In the genomic region with DNA sequence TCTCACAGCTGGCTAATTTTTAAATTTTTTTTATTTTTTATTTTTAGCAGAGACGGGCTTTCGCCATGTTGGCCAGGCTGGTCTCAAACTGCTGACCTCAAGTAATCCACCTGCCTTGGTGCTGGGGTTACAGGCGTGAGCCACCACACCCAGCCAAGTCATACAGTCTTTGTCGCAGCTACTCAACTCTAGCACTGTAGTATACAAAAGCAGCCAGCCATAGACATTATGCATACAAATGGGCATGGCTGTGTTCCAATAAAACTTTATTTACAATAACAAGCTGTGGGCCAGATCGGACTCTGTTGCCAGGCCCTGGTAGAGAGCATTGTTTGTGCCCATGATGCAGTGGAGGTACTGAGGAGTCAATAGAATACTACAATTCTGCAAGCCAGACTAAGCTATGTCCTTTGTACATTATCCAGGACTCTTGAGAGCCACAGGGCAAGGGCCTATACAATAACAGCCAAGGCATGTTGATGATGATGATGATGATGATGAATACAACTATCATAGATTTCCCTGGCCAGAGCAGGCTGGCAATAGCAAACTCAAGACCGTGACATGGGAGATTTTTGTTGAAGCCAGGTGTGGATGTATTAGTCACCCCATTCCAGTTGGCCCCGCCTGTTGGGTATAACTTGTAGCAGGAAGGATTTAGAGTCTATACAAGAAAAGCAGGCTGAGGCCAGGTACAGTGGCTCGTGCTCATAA, we compare ENCODE assay signal across 20 cellular contexts.
"Had no signal": no experiment of that assay in that cellular context is flagged by ENCODE, and none has a peak within 500 bp of the region (broad histone marks: within the 10 kb centered on the region; RNA-seq: fewer than 3 reads in every experiment).

No MANE protein-coding gene starts in this region.

- H3K36me3 ChIP-seq: thyroid gland, uterus had no signal

- H3K27ac ChIP-seq: spleen, thyroid gland, uterus, VCaP had no signal

- ATAC-seq: activated CD4-positive, CD25-positive, alpha-beta regulatory T cell treated with anti-CD3 and anti-CD28 coated beads, Interleukin-2, amount 50 U/mL, for 24 hours; activated CD8-positive, alpha-beta memory T cell treated with anti-CD3 and anti-CD28 coated beads, Interleukin-2, amount 10 ng/mL, durations not matched to agents 7 days and 5 days; activated CD8-positive, alpha-beta T cell treated with anti-CD3 and anti-CD28 coated beads for 36 hours; left ventricle myocardium superior; natural killer cell had no signal

- H3K4me1 ChIP-seq: spleen, thyroid gland, uterus had no signal

- H3K9me3 ChIP-seq: thyroid gland, uterus had no signal

- H3K27me3 ChIP-seq: thyroid gland, uterus had no signal

- DNase-seq: activated CD4-positive, alpha-beta T cell treated with anti-CD3 and anti-CD28 coated beads, Interleukin-2, amount 10 ng/mL, durations not matched to agents 7 days and 5 days; activated CD8-positive, alpha-beta memory T cell treated with anti-CD3 and anti-CD28 coated beads, Interleukin-2, amount 10 ng/mL, durations not matched to agents 7 days and 5 days; activated CD8-positive, alpha-beta T cell treated with anti-CD3 and anti-CD28 coated beads for 36 hours; activated effector memory CD4-positive, alpha-beta T cell treated with anti-CD3 and anti-CD28 coated beads, Interleukin-2, amount 50 U/mL, for 16 hours; activated naive CD4-positive, alpha-beta T cell treated with anti-CD3 and anti-CD28 coated beads, Interleukin-2, amount 10 ng/mL, durations not matched to agents 7 days and 5 days; activated T-cell treated with anti-CD3 and anti-CD28 coated beads for 4 hours; amygdala; dermis blood vessel endothelial cell; effector memory CD4-positive, alpha-beta T cell; left ventricle myocardium superior; midbrain; natural killer cell; spleen; stimulated activated CD4-positive, alpha-beta T cell treated with anti-CD3 and anti-CD28 coated beads, Interleukin-4, amount 100 ng/mL, for 24 hours; stimulated activated naive CD4-positive, alpha-beta T cell treated with Interleukin-2 at 50 U/mL for 16 hours; uterus had no signal

- H3K4me3 ChIP-seq: spleen, thyroid gland, uterus had no signal

- FAIRE-seq: endothelial cell of umbilical vein had no signal
